8 cellular contexts compared by ENCODE assay signal in the genomic region with DNA sequence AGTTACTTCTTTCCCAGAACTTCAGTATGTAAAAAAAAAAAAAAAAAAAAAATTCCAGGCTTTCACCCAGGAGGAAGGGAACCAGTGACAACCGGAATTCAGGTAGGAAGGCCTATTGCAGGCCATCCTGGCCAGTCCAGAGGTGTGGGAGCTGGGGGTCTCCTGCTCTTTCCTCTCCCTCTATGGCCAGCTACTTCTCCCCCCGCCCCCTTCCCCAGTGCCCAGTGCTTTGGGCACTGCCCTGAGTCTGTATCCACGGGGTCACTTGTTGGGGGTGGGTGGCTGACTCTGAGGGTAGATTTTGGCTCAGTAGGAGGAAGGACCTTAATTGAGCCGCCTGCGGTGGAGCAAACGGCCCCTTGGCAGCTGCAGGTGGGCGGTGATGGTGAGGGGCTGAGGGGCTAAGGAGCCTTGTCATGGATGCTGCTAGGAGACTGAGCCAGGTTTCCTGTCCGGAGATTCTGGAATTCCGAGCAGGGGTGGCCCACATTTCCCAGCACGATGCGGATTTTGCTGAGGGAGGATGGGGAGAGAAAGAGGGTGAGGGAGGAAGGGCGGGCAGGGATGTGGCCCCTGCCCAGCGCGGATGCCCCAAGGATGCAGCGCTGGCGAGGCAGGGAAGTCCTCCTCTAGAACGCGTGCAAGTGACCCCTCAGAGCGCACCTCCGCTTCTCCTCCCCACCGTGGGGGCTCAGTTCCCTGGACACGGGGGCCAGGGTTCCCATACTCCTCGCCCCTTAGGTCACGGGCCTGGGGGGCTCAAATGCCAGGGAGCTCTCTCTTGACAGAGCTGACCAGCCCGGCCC. TPM values are rescaled to one million over a fixed set of nuclear protein-coding genes. Genes with fewer than 3 reads are reported as not detected.
DNase-seq lines count a peak whose midpoint lies in the region; ATAC-seq, FAIRE-seq and TF ChIP-seq lines count a peak whose summit lies in the region.

No MANE protein-coding gene starts in this region.

- TF ChIP-seq EP300 in A549 (IDR thresholded peaks at IDR 0.05), result no peak

- FAIRE-seq in A549 (lab: Jason Lieb, UNC), result no peak

- no peak for DNase-seq in A549 (ENCODE audit: low read depth in 1 of 2, low spot score in 1 of 2)
- no peak for DNase-seq in Jurkat, Clone E6-1 (ENCODE audit: low read depth, low spot score)
- DNase-seq in colonic mucosa, result no peak
- no peak for DNase-seq in HuH-7.5 (ENCODE audit: low spot score)
- no peak for DNase-seq in globus pallidus (ENCODE audit: low spot score)
- DNase-seq in NCI-H1436 treated with DMSO at 0.1 percent for 48 hours (lab: John Stamatoyannopoulos, UW), result no peak

- TF ChIP-seq CTCF in A549 (IDR thresholded peaks at IDR 0.05) (no peak), colonic mucosa (IDR thresholded peaks at IDR 0.05) (no peak)

- H3K4me3 ChIP-seq in A549 (peak overlapping the region; percentile 96), colonic mucosa (peak overlapping the region; percentile 71), mononuclear cell (ENCODE audit: low read length) (peak overlapping the region; percentile 57)
- peak overlapping the region; percentile 71 for H3K4me3 ChIP-seq in Jurkat, Clone E6-1 (ENCODE audit: low read length)

- H3K27ac ChIP-seq in A549 (peak overlapping the region; percentile 89 to 100), colonic mucosa (peak overlapping the region; percentile 71)

- no peak for TF ChIP-seq POLR2A in A549 (IDR thresholded peaks at IDR 0.05; ENCODE audit: low read length)

- TF ChIP-seq RAD21 in A549 (conservative IDR thresholded peaks at IDR 0.05 in 1 of 2, IDR thresholded peaks at IDR 0.05 in 1 of 2), result no peak

- POLR2A ChIA-PET in A549 (lab: Yijun Ruan, JAX), result interaction anchor here (0.5 to 2.4 kb wide), 3 partner anchors 9 to 591 kb away, joined by 3 to 16 read pairs (median 7); a partner anchor contains a TSS

- intact Hi-C loops in colonic mucosa (cut with DNase I), result no loop called here

- peak overlapping the region; percentile 98 for H3K4me2 ChIP-seq in A549

- ATAC-seq in A549 (peak in 1 of 2 experiments; percentile 5; a peak in 1 of 6 replicates), GM19324 (IDR thresholded peaks at IDR 0.05; ENCODE audit: low FRiP score, unreplicated experiment) (no peak)

- H3K9me3 ChIP-seq in A549, result peaks cover 12% of the 10 kb centered on the region; the same call in 2 of the 3 replicates
- no peaks in the 10 kb centered on the region for H3K9me3 ChIP-seq in colonic mucosa
- no peaks in the 10 kb centered on the region for H3K9me3 ChIP-seq in mononuclear cell (ENCODE audit: low read depth, low read length)

- peaks cover 14% of the 10 kb centered on the region for H3K4me1 ChIP-seq in A549
- peaks cover 6% of the 10 kb centered on the region for H3K4me1 ChIP-seq in colonic mucosa
- H3K4me1 ChIP-seq in mononuclear cell (ENCODE audit: insufficient read depth, low read length), result peaks cover 31% of the 10 kb centered on the region

- no peaks in the 10 kb centered on the region for H3K27me3 ChIP-seq in colonic mucosa
- H3K27me3 ChIP-seq in mononuclear cell (ENCODE audit: insufficient read depth, low read length), result no peaks in the 10 kb centered on the region

- CTCF ChIA-PET in A549 (lab: Yijun Ruan, JAX), result interaction anchor here (0.6 to 2.8 kb wide), 2 partner anchors 9 to 344 kb away, joined by 4 to 17 read pairs; no protein-coding TSS in a partner anchor

- WGBS in A549 (ENCODE audit: missing lambda C conversion rate), result 93% methylated on average over 16 of the region's 25 CpGs

- H3K36me3 ChIP-seq in colonic mucosa, result no peaks in the 10 kb centered on the region

- peak overlapping the region; percentile 84 to 87 for H3K9ac ChIP-seq in colonic mucosa (ENCODE audit: low read depth in 2 of 2, low read length in 2 of 2)

TF ChIP-seq in A549, 52 proteins besides CTCF, POLR2A, EP300 and RAD21:
- no peak for TF ChIP-seq POLR2AphosphoS2 (conservative IDR thresholded peaks at IDR 0.05; ENCODE audit: low read length)
- no peak for TF ChIP-seq MAZ (IDR thresholded peaks at IDR 0.05; ENCODE audit: borderline replicate concordance, low read depth, low read length)
- TF ChIP-seq, protein P1, sequence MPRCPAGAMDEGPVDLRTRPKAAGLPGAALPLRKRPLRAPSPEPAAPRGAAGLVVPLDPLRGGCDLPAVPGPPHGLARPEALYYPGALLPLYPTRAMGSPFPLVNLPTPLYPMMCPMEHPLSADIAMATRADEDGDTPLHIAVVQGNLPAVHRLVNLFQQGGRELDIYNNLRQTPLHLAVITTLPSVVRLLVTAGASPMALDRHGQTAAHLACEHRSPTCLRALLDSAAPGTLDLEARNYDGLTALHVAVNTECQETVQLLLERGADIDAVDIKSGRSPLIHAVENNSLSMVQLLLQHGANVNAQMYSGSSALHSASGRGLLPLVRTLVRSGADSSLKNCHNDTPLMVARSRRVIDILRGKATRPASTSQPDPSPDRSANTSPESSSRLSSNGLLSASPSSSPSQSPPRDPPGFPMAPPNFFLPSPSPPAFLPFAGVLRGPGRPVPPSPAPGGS (IDR thresholded peaks at IDR 0.05), result no peak
- no peak for TF ChIP-seq KDM5A (IDR thresholded peaks at IDR 0.05)

RNA-seq across cellular contexts. Expression of a gene that starts 1.3 kb away (rescaled TPM):
- polyA plus RNA-seq in A549 (2011; rRNA removed), result 8.1 and 9.6 TPM in 2 replicates
- 9.0 and 11.0 TPM in 2 replicates for polyA plus RNA-seq in A549 (2012; cell fraction: cytosol; rRNA removed)
- polyA plus RNA-seq in A549 (2012; cell fraction: nucleus; rRNA removed), result 15.6 and 16.4 TPM in 2 replicates
- polyA plus RNA-seq in A549 (2017; fragmentation: RNase III; extraction: RNeasy Plus Mini Kit Qiagen cat#74134 plus additional on column Dnase treatment), result 11.2 to 12.2 TPM (median 11.7 TPM) in 3 replicates
- 5.6 and 6.2 TPM in 2 replicates for polyA minus RNA-seq in A549 (2011; rRNA and poly(A)+ RNA removed)
- 17.7 TPM for polyA plus RNA-seq in Jurkat, Clone E6-1 (2012; ENCODE audit: insufficient read depth, insufficient read length)
- total RNA-seq in colonic mucosa, result 10 to 100 TPM; 22.7 to 23.4 TPM
- 18.9 TPM for total RNA-seq in mononuclear cell
